In the genomic region with DNA sequence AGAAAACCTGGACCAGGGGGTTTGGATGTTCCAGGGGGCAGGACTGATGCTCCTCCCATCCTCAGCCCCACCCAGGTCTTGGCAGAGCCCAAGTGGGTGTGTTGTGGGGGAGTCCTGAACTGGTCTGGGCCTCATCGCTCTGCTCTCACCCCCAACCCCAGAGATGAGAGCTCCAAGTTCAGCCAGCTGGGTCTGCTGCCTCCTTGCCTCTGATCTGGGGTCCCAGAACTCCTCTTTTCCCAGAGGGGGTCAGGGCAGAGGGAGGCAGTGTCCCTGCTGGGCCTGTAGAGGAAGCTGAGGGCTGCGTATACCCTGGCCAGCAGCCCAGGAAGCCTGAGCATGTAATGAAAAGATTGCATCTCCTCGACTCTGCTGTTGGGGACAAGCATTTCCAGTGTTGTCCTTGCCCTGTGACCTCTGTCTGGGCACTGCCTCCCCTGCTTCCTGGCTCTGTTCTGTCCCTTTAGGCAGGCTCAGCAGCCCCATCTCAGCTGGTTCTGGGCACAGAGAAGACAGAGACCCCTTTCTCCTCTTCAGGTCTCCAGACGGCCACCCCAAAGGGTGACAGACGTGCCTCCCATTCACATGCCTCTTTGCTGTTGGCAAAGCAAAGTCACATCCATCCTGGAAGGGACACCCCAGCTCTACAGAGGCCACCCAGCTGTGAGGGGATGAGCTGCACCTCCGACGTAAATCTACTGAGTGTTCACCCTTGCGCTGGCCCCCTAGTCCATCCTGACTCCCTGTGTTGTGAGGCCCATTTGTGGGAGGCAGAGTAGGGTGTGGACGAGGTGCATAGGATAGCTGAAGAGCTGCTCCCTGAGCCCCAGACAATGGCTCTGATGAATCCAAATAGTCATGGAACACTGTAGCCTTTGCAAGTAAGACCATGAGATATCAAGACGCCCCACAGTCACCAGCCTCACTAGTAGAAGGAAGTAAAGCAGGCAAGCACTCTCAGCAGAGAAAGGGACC, we compare ENCODE assay signal across 1 cellular context.
TF ChIP-seq lines count a peak whose summit lies in the region.

No MANE protein-coding gene starts in this region.

TF ChIP-seq in K562, 482 proteins besides CTCF, POLR2A, EP300 and RAD21 (continued from another document and continues in another):
- TF ChIP-seq, protein P1, sequence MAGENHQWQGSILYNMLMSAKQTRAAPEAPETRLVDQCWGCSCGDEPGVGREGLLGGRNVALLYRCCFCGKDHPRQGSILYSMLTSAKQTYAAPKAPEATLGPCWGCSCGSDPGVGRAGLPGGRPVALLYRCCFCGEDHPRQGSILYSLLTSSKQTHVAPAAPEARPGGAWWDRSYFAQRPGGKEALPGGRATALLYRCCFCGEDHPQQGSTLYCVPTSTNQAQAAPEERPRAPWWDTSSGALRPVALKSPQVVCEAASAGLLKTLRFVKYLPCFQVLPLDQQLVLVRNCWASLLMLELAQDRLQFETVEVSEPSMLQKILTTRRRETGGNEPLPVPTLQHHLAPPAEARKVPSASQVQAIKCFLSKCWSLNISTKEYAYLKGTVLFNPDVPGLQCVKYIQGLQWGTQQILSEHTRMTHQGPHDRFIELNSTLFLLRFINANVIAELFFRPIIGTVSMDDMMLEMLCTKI (IDR thresholded peaks at IDR 0.05; ENCODE audit: partially characterized antibody) = no peak
- TF ChIP-seq NFYB (IDR thresholded peaks at IDR 0.05; ENCODE audit: extremely low read depth, insufficient read length) (no peak), KAT7 (CRISPR knock-in tag; IDR thresholded peaks at IDR 0.05; ENCODE audit: borderline replicate concordance) (no peak), BDP1 (IDR thresholded peaks at IDR 0.05; ENCODE audit: insufficient read depth, insufficient read length) (no peak), ZNF717 (CRISPR knock-in tag; IDR thresholded peaks at IDR 0.05) (no peak), SRSF7 (optimal IDR thresholded peaks at IDR 0.05; ENCODE audit: low read depth, low read length) (no peak), SAFB2 (IDR thresholded peaks at IDR 0.05; ENCODE audit: borderline replicate concordance, low read depth, low read length, severe bottlenecking) (no peak), NFIX (CRISPR knock-in tag; IDR thresholded peaks at IDR 0.05; ENCODE audit: low read depth) (no peak), BACH1 (tag; IDR thresholded peaks at IDR 0.05) (no peak; the same call in 1 of the 2 replicates), RHOXF2B (CRISPR knock-in tag; conservative IDR thresholded peaks at IDR 0.05) (no peak), HLTF (IDR thresholded peaks at IDR 0.05) (no peak), ERF (CRISPR knock-in tag; IDR thresholded peaks at IDR 0.05) (peak; percentile 80; the same call in 1 of the 2 replicates), ARID1B (IDR thresholded peaks at IDR 0.05) (peak; percentile 52; the same call in 1 of the 2 replicates), MBD2 (IDR thresholded peaks at IDR 0.05; ENCODE audit: borderline replicate concordance, low read depth) (peak; percentile 43; the same call in 1 of the 2 replicates), HMG20B (CRISPR knock-in tag; IDR thresholded peaks at IDR 0.05) (no peak), MYC (IDR thresholded peaks at IDR 0.05; ENCODE audit: low read depth, low read length) (0 out of 2 replicates have a peak, but pooled peaks have one; percentile 17), MYC (CRISPR knock-in tag; IDR thresholded peaks at IDR 0.05; ENCODE audit: borderline replicate concordance, low read depth) (no peak), ZNF354B (CRISPR knock-in tag; IDR thresholded peaks at IDR 0.05) (no peak), ZNF583 (CRISPR knock-in tag; IDR thresholded peaks at IDR 0.05) (peak; percentile 77; the same call in 1 of the 2 replicates), ARID4B (CRISPR knock-in tag; IDR thresholded peaks at IDR 0.05) (no peak), PRPF4 (IDR thresholded peaks at IDR 0.05; ENCODE audit: insufficient read depth, low read depth, low read length, poor library complexity, severe bottlenecking) (no peak), ETV5 (CRISPR knock-in tag; IDR thresholded peaks at IDR 0.05; ENCODE audit: low read depth) (peak; percentile 27; the same call in 1 of the 2 replicates), ZNF584 (CRISPR knock-in tag; IDR thresholded peaks at IDR 0.05; ENCODE audit: low read depth) (peak; percentile 64; the same call in 1 of the 2 replicates), ELK1 (CRISPR knock-in tag; IDR thresholded peaks at IDR 0.05) (no peak), ZNF561 (CRISPR knock-in tag; conservative IDR thresholded peaks at IDR 0.05) (no peak), ZNF23 (CRISPR knock-in tag; IDR thresholded peaks at IDR 0.05) (no peak), SMARCA4 (IDR thresholded peaks at IDR 0.05) (peak; percentile 44; the same call in 1 of the 2 replicates), EGR1 (conservative IDR thresholded peaks at IDR 0.05) (peak; percentile 43; the same call in 1 of the 2 replicates), MAZ (CRISPR knock-in tag; conservative IDR thresholded peaks at IDR 0.05 in 1 of 2, IDR thresholded peaks at IDR 0.05 in 1 of 2) (peak; percentile 26 to 74; a peak in 2 of 4 replicates), CREB1 (IDR thresholded peaks at IDR 0.05) (no peak), CREB1 (CRISPR knock-in tag; IDR thresholded peaks at IDR 0.05) (0 out of 2 replicates have a peak, but pooled peaks have one; percentile 33), ZNF644 (tag; IDR thresholded peaks at IDR 0.05; ENCODE audit: low read depth) (no peak), ZKSCAN1 (IDR thresholded peaks at IDR 0.05; ENCODE audit: low read depth, low read length) (no peak; the same call in 1 of the 2 replicates), ZNF12 (CRISPR knock-in tag; IDR thresholded peaks at IDR 0.05) (0 out of 2 replicates have a peak, but pooled peaks have one; percentile 65), ZNF444 (CRISPR knock-in tag; IDR thresholded peaks at IDR 0.05) (0 out of 2 replicates have a peak, but pooled peaks have one; percentile 10), ESRRB (CRISPR knock-in tag; IDR thresholded peaks at IDR 0.05; ENCODE audit: borderline replicate concordance) (no peak), MYNN (IDR thresholded peaks at IDR 0.05) (0 out of 2 replicates have a peak, but pooled peaks have one; percentile 35), MYNN (CRISPR knock-in tag; IDR thresholded peaks at IDR 0.05) (no peak), CBX1 (IDR thresholded peaks at IDR 0.05; ENCODE audit: low read depth) (0 out of 2 replicates have a peak, but pooled peaks have one; percentile 63), STAT5A (IDR thresholded peaks at IDR 0.05; ENCODE audit: borderline replicate concordance, low read length) (no peak), ZNF311 (CRISPR knock-in tag; IDR thresholded peaks at IDR 0.05) (no peak), MTA2 (IDR thresholded peaks at IDR 0.05; ENCODE audit: low read depth) (no peak), RREB1 (CRISPR knock-in tag; IDR thresholded peaks at IDR 0.05) (no peak; the same call in 1 of the 2 replicates)
- TF ChIP-seq, protein P2, sequence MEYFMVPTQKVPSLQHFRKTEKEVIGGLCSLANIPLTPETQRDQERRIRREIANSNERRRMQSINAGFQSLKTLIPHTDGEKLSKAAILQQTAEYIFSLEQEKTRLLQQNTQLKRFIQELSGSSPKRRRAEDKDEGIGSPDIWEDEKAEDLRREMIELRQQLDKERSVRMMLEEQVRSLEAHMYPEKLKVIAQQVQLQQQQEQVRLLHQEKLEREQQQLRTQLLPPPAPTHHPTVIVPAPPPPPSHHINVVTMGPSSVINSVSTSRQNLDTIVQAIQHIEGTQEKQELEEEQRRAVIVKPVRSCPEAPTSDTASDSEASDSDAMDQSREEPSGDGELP (CRISPR knock-in tag; IDR thresholded peaks at IDR 0.05; ENCODE audit: borderline replicate concordance) = 0 out of 2 replicates have a peak, but pooled peaks have one; percentile 41
- TF ChIP-seq, protein P3, sequence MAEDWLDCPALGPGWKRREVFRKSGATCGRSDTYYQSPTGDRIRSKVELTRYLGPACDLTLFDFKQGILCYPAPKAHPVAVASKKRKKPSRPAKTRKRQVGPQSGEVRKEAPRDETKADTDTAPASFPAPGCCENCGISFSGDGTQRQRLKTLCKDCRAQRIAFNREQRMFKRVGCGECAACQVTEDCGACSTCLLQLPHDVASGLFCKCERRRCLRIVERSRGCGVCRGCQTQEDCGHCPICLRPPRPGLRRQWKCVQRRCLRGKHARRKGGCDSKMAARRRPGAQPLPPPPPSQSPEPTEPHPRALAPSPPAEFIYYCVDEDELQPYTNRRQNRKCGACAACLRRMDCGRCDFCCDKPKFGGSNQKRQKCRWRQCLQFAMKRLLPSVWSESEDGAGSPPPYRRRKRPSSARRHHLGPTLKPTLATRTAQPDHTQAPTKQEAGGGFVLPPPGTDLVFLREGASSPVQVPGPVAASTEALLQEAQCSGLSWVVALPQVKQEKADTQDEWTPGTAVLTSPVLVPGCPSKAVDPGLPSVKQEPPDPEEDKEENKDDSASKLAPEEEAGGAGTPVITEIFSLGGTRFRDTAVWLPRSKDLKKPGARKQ (CRISPR knock-in tag; IDR thresholded peaks at IDR 0.05) = no peak
